ENCODE assay signal across 11 cellular contexts in the genomic region with DNA sequence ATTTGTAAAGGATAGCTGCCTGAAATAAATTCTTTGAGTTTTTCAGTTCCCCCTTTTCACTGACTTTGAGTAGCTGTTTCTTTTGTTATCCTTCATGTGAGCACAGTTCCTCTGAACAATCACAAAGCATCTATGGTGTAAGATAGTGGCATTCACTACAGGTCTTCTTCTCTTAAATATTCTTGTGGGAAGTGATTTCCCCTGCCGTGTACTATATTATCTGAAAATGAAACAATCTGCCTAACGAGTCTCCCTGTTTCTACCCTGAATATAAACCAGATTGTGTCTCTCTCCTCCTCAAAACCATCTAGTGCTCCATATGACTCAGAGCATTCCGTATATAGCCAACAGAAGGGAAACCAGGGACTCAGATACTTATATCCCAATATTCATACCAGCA.
A peak's percentile ranks its signal among the peaks of the same experiment; 100 is the strongest.
DNase-seq lines count a peak whose midpoint lies in the region; ATAC-seq, FAIRE-seq and TF ChIP-seq lines count a peak whose summit lies in the region.
"Had no signal": no experiment of that assay in that cellular context is flagged by ENCODE, and none has a peak within 500 bp of the region (broad histone marks: within the 10 kb centered on the region; RNA-seq: fewer than 3 reads in every experiment).

No MANE protein-coding gene starts in this region.

- POLR2A ChIA-PET in naive thymus-derived CD8-positive, alpha-beta T cell (lab: Charles Lee): no interaction called here

- peaks cover 5% of the 10 kb centered on the region for H3K36me3 Mint-ChIP-seq in mesothelial cell of epicardium
- peaks cover 53 to 81% (median 72%) of the 10 kb centered on the region in 3 donors for H3K36me3 Mint-ChIP-seq in naive thymus-derived CD8-positive, alpha-beta T cell

- no peak overlapping the region for H3K4me3 Mint-ChIP-seq in mesothelial cell of epicardium
- no peak overlapping the region for H3K4me3 Mint-ChIP-seq in naive thymus-derived CD8-positive, alpha-beta T cell
- H3K4me3 Mint-ChIP-seq: activated naive CD8-positive, alpha-beta T cell treated with anti-CD3 and anti-CD28 coated beads, Interleukin-2, amount 50 U/mL, for 24 hours had no signal

- H3K4me1 Mint-ChIP-seq in mesothelial cell of epicardium: peaks cover 18% of the 10 kb centered on the region
- H3K4me1 Mint-ChIP-seq in naive thymus-derived CD8-positive, alpha-beta T cell: peaks cover 0 to 17% (median 0%) of the 10 kb centered on the region in 4 donors

- peak overlapping the region; percentile 3 for H3K27ac Mint-ChIP-seq in mesothelial cell of epicardium
- H3K27ac Mint-ChIP-seq in naive thymus-derived CD8-positive, alpha-beta T cell: peak overlapping the region in 1 of 10 donors; percentile 1
- H3K27ac Mint-ChIP-seq: activated naive CD8-positive, alpha-beta T cell treated with anti-CD3 and anti-CD28 coated beads, Interleukin-2, amount 50 U/mL, for 24 hours had no signal

- no peak for TF ChIP-seq CTCF in mesothelial cell of epicardium (IDR thresholded peaks at IDR 0.05; ENCODE audit: unreplicated experiment)

- DNase-seq in mesothelial cell of epicardium (ENCODE audit: low spot score in 2 of 2, unreplicated experiment in 2 of 2) (no peak), NCI-H748 treated with DMSO at 0.1 percent for 48 hours (lab: John Stamatoyannopoulos, UW) (no peak), SKM-1 (lab: John Stamatoyannopoulos, UW; ENCODE audit: unreplicated experiment) (no peak), urothelium cell line (ENCODE audit: low spot score) (no peak)
- no peak for DNase-seq in naive thymus-derived CD8-positive, alpha-beta T cell
- DNase-seq: activated naive CD8-positive, alpha-beta T cell treated with anti-CD3 and anti-CD28 coated beads, Interleukin-2, amount 50 U/mL, for 24 hours; NCI-H2107; Peyer's patch had no signal

- no peak for FAIRE-seq in urothelium cell line (lab: Jason Lieb, UNC)

- ATAC-seq in GM18909 (IDR thresholded peaks at IDR 0.05; ENCODE audit: poor library complexity, unreplicated experiment): peak; percentile 66
- ATAC-seq in GM21529 (IDR thresholded peaks at IDR 0.05; ENCODE audit: unreplicated experiment): peak; percentile 70
- ATAC-seq in HG03066 (IDR thresholded peaks at IDR 0.05; ENCODE audit: low read depth, unreplicated experiment): peak; percentile 56
- no peak for ATAC-seq in naive thymus-derived CD8-positive, alpha-beta T cell
- ATAC-seq: activated naive CD8-positive, alpha-beta T cell treated with anti-CD3 and anti-CD28 coated beads, Interleukin-2, amount 50 U/mL, for 24 hours had no signal

- H3K9me3 Mint-ChIP-seq in mesothelial cell of epicardium: peaks cover 15% of the 10 kb centered on the region
- H3K9me3 Mint-ChIP-seq in naive thymus-derived CD8-positive, alpha-beta T cell: peaks cover 0 to 4% (median 2%) of the 10 kb centered on the region in 9 donors
- H3K9me3 Mint-ChIP-seq: activated naive CD8-positive, alpha-beta T cell treated with anti-CD3 and anti-CD28 coated beads, Interleukin-2, amount 50 U/mL, for 24 hours had no signal

- no peaks in the 10 kb centered on the region for H3K27me3 Mint-ChIP-seq in mesothelial cell of epicardium (ENCODE audit: low read depth)
- no peaks in the 10 kb centered on the region for H3K27me3 Mint-ChIP-seq in naive thymus-derived CD8-positive, alpha-beta T cell
- H3K27me3 Mint-ChIP-seq: activated naive CD8-positive, alpha-beta T cell treated with anti-CD3 and anti-CD28 coated beads, Interleukin-2, amount 50 U/mL, for 24 hours had no signal

Comparison
In these comparisons a context has a peak if more than half of its experiments do, and no peak if none do; other contexts are left out.
1. ATAC-seq: peak in GM18909 (single experiment), GM21529 (single experiment) and HG03066 (single experiment); none in naive thymus-derived CD8-positive, alpha-beta T cell (0 of 2).